In the genomic region with DNA sequence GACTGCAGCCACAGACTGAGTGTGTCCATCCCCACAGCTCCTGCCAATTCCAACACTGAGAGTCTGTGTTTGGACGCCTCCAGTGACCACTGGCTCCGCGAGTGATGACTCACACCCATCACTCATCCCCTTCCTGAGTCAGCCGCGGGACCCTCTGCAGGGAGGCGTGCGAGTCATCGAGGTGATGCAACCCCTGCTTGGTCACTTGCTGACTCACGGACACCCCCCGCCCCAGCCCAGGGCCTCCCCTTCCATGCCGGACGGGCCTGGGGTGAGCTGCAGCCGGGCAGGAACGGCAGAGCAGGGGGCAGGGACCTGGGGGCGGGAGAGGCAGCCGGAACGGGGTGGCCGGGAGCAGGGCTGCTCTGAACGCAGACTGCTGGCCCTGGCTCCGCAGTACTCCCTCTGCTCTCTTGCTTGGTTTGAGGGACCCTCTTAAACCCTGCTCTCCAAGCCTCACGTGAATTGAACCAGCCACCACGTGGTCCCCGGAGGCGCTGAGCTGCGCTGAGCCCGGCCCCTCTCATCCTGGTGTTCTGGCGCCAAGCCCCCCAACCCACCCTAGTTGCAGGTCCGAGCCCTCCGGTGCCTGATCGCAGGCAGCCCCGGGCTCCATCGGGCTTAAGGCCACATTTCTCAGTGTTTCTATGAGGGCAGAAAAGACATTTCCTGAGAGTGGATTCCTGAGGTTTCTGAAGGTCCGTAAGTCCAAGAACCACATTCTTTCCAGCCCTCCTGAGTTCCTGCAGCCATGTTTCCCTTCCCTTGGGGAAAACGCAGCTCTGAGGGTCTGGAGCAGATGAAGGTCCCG, we compare ENCODE assay signal across 8 cellular contexts. TPM values are rescaled to one million over a fixed set of nuclear protein-coding genes. Genes with fewer than 3 reads are reported as not detected.
DNase-seq lines count a peak whose midpoint lies in the region; ATAC-seq and TF ChIP-seq lines count a peak whose summit lies in the region.

No MANE protein-coding gene starts in this region.

- BruUV-seq in Panc1 (replicated peaks; lab: Mats Ljungman, UMichigan) = no TSS peak

- H3K4ac ChIP-seq in mesendoderm (ENCODE audit: low read depth, low read length) = peak overlapping the region; percentile 86

- H3K27ac ChIP-seq in GM23248 (peak overlapping the region; percentile 97), Panc1 (ENCODE audit: low read length) (peak overlapping the region; percentile 92), mesendoderm (ENCODE audit: low read depth, low read length) (no peak overlapping the region), Karpas-422 (ENCODE audit: low read length) (no peak overlapping the region)

- H3K9ac ChIP-seq in GM23248 = peak overlapping the region; percentile 84
- peak overlapping the region; percentile 3 for H3K9ac ChIP-seq in mesendoderm (ENCODE audit: low read length)
- H3K9ac ChIP-seq in Karpas-422 (ENCODE audit: low read length) = no peak overlapping the region

- H3K36me3 ChIP-seq in GM23248 (ENCODE audit: low read depth) (no peaks in the 10 kb centered on the region), Panc1 (ENCODE audit: control insufficient read depth, insufficient read depth, low read length) (no peaks in the 10 kb centered on the region), mesendoderm (ENCODE audit: control insufficient read depth, insufficient read depth, low read length) (no peaks in the 10 kb centered on the region), Karpas-422 (ENCODE audit: insufficient read depth, low read length) (no peaks in the 10 kb centered on the region)

- H3K27me3 ChIP-seq in GM23248 (replicated peaks; ENCODE audit: insufficient read depth) = no peaks in the 10 kb centered on the region
- H3K27me3 ChIP-seq in Panc1 (ENCODE audit: control insufficient read depth, insufficient read depth, low read length) = no peaks in the 10 kb centered on the region
- no peaks in the 10 kb centered on the region for H3K27me3 ChIP-seq in mesendoderm (ENCODE audit: insufficient read depth, low read length, poor library complexity)
- H3K27me3 ChIP-seq in Karpas-422 (ENCODE audit: low read length) = no peaks in the 10 kb centered on the region

- H3K4me2 ChIP-seq in GM23248 (ENCODE audit: unreplicated experiment) = peak overlapping the region; percentile 73
- no peak overlapping the region for H3K4me2 ChIP-seq in mesendoderm (ENCODE audit: low read length)
- H3K4me2 ChIP-seq in Karpas-422 (ENCODE audit: low read depth, low read length, poor library complexity, severe bottlenecking) = no peak overlapping the region

- in situ Hi-C loops in GM23248 (cut with MboI) (no loop called here), Panc1 (cut with HindIII; ENCODE audit: low pct_unique_long_range_greater_than_20kb, low sequenced_read_pairs) (no loop called here)

- no peak overlapping the region for H3K4me3 Mint-ChIP-seq in effector memory CD8-positive, alpha-beta T cell

- WGBS in GM23248 (ENCODE audit: low coverage in 1 of 2, low lambda C conversion rate in 2 of 2, missing lambda C conversion rate in 2 of 2), 2 experiments = 16 to 24% methylated on average over 24 to 33 of the region's 35 CpGs
- no CpG with 5 or more reads among the region's 35 CpGs for WGBS in mesendoderm (ENCODE audit: extremely low coverage, insufficient coverage, low lambda C conversion rate)

- POLR2A ChIA-PET in Panc1 (lab: Charles Lee) = no interaction called here

- intact Hi-C loops in Panc1 (cut with micrococcal nuclease; ENCODE audit: unreplicated experiment) = no loop called here

- H3K18ac ChIP-seq in mesendoderm (ENCODE audit: low read length) = peak overlapping the region; percentile 70

- peak overlapping the region; percentile 40 for H3K4me3 ChIP-seq in GM23248
- H3K4me3 ChIP-seq in Panc1 (ENCODE audit: low read depth in 2 of 2, low read length in 2 of 2) = no peak overlapping the region; a peak in 1 of 4 replicates
- no peak overlapping the region for H3K4me3 ChIP-seq in mesendoderm (ENCODE audit: low read length)
- H3K4me3 ChIP-seq in Karpas-422 (ENCODE audit: low read length) = no peak overlapping the region

- peaks cover 35 to 51% of the 10 kb centered on the region in 2 donors for H3K27me3 Mint-ChIP-seq in effector memory CD8-positive, alpha-beta T cell

- H3K56ac ChIP-seq in mesendoderm (ENCODE audit: low read length) = peak overlapping the region; percentile 86

- H2AK5ac ChIP-seq in mesendoderm (ENCODE audit: low read length) = no peak overlapping the region

- peaks cover 43% of the 10 kb centered on the region for H3K4me1 ChIP-seq in GM23248 (ENCODE audit: insufficient read depth)
- peaks cover 63% of the 10 kb centered on the region for H3K4me1 ChIP-seq in Panc1 (ENCODE audit: control insufficient read depth, insufficient read depth, low read length)
- peaks cover 5% of the 10 kb centered on the region for H3K4me1 ChIP-seq in mesendoderm (ENCODE audit: control insufficient read depth, low read depth, low read length)
- no peaks in the 10 kb centered on the region for H3K4me1 ChIP-seq in Karpas-422 (ENCODE audit: low read length)

- peak; percentile 77 for ATAC-seq in Panc1
- peak; percentile 14 for ATAC-seq in effector memory CD8-positive, alpha-beta T cell (replicated peaks)

- no peak overlapping the region for H4K5ac ChIP-seq in mesendoderm (ENCODE audit: low read length)

- H2BK15ac ChIP-seq in mesendoderm (replicated peaks; ENCODE audit: low read depth) = no peak overlapping the region

- H3K79me2 ChIP-seq in GM23248 (ENCODE audit: insufficient read depth) (no peaks in the 10 kb centered on the region), mesendoderm (ENCODE audit: control insufficient read depth, insufficient read depth, low read length) (no peaks in the 10 kb centered on the region), Karpas-422 (ENCODE audit: low read length) (no peaks in the 10 kb centered on the region)

- H2BK120ac ChIP-seq in mesendoderm (ENCODE audit: low read depth, low read length) = peak overlapping the region; percentile 38

- peaks cover 6% of the 10 kb centered on the region; the same call in 1 of the 2 replicates for H3F3A ChIP-seq in GM23248 (ENCODE audit: insufficient read depth)

- H3K9me3 ChIP-seq in GM23248 (ENCODE audit: low read depth) = no peaks in the 10 kb centered on the region
- H3K9me3 ChIP-seq in Panc1 (ENCODE audit: control insufficient read depth, insufficient read depth, low read depth, low read length) = no peaks in the 10 kb centered on the region
- no peaks in the 10 kb centered on the region for H3K9me3 ChIP-seq in Karpas-422 (ENCODE audit: low read length)

- peak overlapping the region; percentile 35 for H2BK5ac ChIP-seq in mesendoderm (ENCODE audit: low read length)

- no peak overlapping the region for H3K27ac Mint-ChIP-seq in effector memory CD8-positive, alpha-beta T cell

- peak overlapping the region; percentile 61 for H2AFZ ChIP-seq in GM23248
- no peak overlapping the region for H2AFZ ChIP-seq in Karpas-422 (ENCODE audit: low read length)

- H4K8ac ChIP-seq in mesendoderm (ENCODE audit: low read depth, low read length) = no peak overlapping the region

- H3K36me3 Mint-ChIP-seq in effector memory CD8-positive, alpha-beta T cell (ENCODE audit: insufficient read depth) = no peaks in the 10 kb centered on the region

- H3K9me3 Mint-ChIP-seq in effector memory CD8-positive, alpha-beta T cell = no peaks in the 10 kb centered on the region

- H3K9me2 ChIP-seq in GM23248 (ENCODE audit: insufficient read depth) = no peaks in the 10 kb centered on the region
- no peaks in the 10 kb centered on the region for H3K9me2 ChIP-seq in Karpas-422 (replicated peaks; ENCODE audit: insufficient read depth, low read length)

- TF ChIP-seq CTCF in Panc1 (IDR thresholded peaks at IDR 0.05) = no peak

- DNase-seq in GM23248 = peak; percentile 100
- peak; percentile 80 for DNase-seq in Panc1 (ENCODE audit: low read depth, low spot score)
- DNase-seq in effector memory CD8-positive, alpha-beta T cell = no peak
- DNase-seq in mesendoderm = peak; percentile 97
- DNase-seq in stromal cell of bone marrow (ENCODE audit: low read depth) = peak; percentile 99
- no peak for DNase-seq in NCI-H2081 treated with DMSO at 0.1 percent for 48 hours (lab: John Stamatoyannopoulos, UW)
- DNase-seq in Karpas-422 = no peak
- no peak for DNase-seq in NCI-H2171 (lab: John Stamatoyannopoulos, UW)

- peak overlapping the region; percentile 17 for H3K23ac ChIP-seq in mesendoderm (ENCODE audit: low read length)

- peaks cover 3 to 4% of the 10 kb centered on the region in 2 donors for H3K4me1 Mint-ChIP-seq in effector memory CD8-positive, alpha-beta T cell (ENCODE audit: low read depth in 2 of 2)

- H4K20me1 ChIP-seq in GM23248 (ENCODE audit: insufficient read depth) = no peaks in the 10 kb centered on the region
- no peaks in the 10 kb centered on the region for H4K20me1 ChIP-seq in Karpas-422 (ENCODE audit: insufficient read depth, low read depth, low read length)

- CTCF ChIA-PET in Panc1 (lab: Charles Lee) = interaction anchor here (0.5 kb wide), 1 partner anchor 24 kb away, joined by 6 read pairs; no protein-coding TSS in a partner anchor

- H3K79me1 ChIP-seq in mesendoderm (ENCODE audit: low read length) = no peaks in the 10 kb centered on the region

RNA-seq across cellular contexts. Expression of gene FGFRL1, which starts 32.4 kb away (rescaled TPM):
- total RNA-seq in GM23248 (2014; rRNA removed; shearing (Covaris generic)) = 58.7 and 64.9 TPM in 2 replicates
- polyA plus RNA-seq in GM23248 (2016; fragmentation: Nextera tagmentation; extraction: Ambion mirVana) = 10.8 and 11.1 TPM in 2 replicates
- 43.1 TPM for total RNA-seq in Panc1 (2021; ENCODE audit: unreplicated experiment)
- polyA plus RNA-seq in Panc1 (2012; ENCODE audit: insufficient read length) = 57.6 TPM
- polyA plus RNA-seq in mesendoderm (2013, experiment 1 of 2) = 10.8 TPM
- 11.3 TPM for polyA plus RNA-seq in mesendoderm (2013, experiment 2 of 2)
- total RNA-seq in Karpas-422 (2014; rRNA removed; shearing (Covaris generic); ENCODE audit: low replicate concordance) = 0.76 TPM in 1 of 2 replicates, not detected in the other

RNA-seq across cellular contexts. Expression of gene SLC26A1, which starts 50.7 kb away (rescaled TPM):
- 0.13 and 0.22 TPM in 2 replicates for total RNA-seq in GM23248 (2014; rRNA removed; shearing (Covaris generic))
- polyA plus RNA-seq in GM23248 (2016; fragmentation: Nextera tagmentation; extraction: Ambion mirVana) = 1.6 and 1.8 TPM in 2 replicates
- total RNA-seq in Panc1 (2021; ENCODE audit: unreplicated experiment) = 1.8 TPM
- polyA plus RNA-seq in Panc1 (2012; ENCODE audit: insufficient read length) = 3.2 TPM
- 0.01 TPM for polyA plus RNA-seq in mesendoderm (2013, experiment 1 of 2)
- polyA plus RNA-seq in mesendoderm (2013, experiment 2 of 2) = 0.01 TPM
- not detected in 2 replicates for total RNA-seq in Karpas-422 (2014; rRNA removed; shearing (Covaris generic); ENCODE audit: low replicate concordance)

RNA-seq across cellular contexts. Expression of gene IDUA, which starts 57.0 kb away (rescaled TPM):
- total RNA-seq in GM23248 (2014; rRNA removed; shearing (Covaris generic)) = 26.3 and 30.7 TPM in 2 replicates
- polyA plus RNA-seq in GM23248 (2016; fragmentation: Nextera tagmentation; extraction: Ambion mirVana) = 26.4 and 28.8 TPM in 2 replicates
- total RNA-seq in Panc1 (2021; ENCODE audit: unreplicated experiment) = 30.6 TPM
- polyA plus RNA-seq in Panc1 (2012; ENCODE audit: insufficient read length) = 28.5 TPM
- polyA plus RNA-seq in mesendoderm (2013, experiment 1 of 2) = 0.35 TPM
- polyA plus RNA-seq in mesendoderm (2013, experiment 2 of 2) = 0.21 TPM
- total RNA-seq in Karpas-422 (2014; rRNA removed; shearing (Covaris generic); ENCODE audit: low replicate concordance) = 17.3 and 20.8 TPM in 2 replicates

Comparison
In these comparisons a context has a peak if more than half of its experiments do, and no peak if none do; other contexts are left out.
1. DNase-seq: peak in GM23248 (single experiment), Panc1 (single experiment), mesendoderm (single experiment) and stromal cell of bone marrow (single experiment); none in effector memory CD8-positive, alpha-beta T cell (0 of 3), NCI-H2081 treated with DMSO at 0.1 percent for 48 hours (single experiment), Karpas-422 (single experiment) and NCI-H2171 (single experiment).
2. H3K27ac ChIP-seq: peak in GM23248 (single experiment) and Panc1 (single experiment); none in mesendoderm (single experiment) and Karpas-422 (single experiment).
3. RNA of gene FGFRL1, which starts 32.4 kb away (total RNA-seq): 58.7 to 64.9 TPM in GM23248 and 43.1 TPM in Panc1 (single experiment); 0.76 TPM in Karpas-422; every median in the first group is over 10 times any median in the second.